In the genomic region with DNA sequence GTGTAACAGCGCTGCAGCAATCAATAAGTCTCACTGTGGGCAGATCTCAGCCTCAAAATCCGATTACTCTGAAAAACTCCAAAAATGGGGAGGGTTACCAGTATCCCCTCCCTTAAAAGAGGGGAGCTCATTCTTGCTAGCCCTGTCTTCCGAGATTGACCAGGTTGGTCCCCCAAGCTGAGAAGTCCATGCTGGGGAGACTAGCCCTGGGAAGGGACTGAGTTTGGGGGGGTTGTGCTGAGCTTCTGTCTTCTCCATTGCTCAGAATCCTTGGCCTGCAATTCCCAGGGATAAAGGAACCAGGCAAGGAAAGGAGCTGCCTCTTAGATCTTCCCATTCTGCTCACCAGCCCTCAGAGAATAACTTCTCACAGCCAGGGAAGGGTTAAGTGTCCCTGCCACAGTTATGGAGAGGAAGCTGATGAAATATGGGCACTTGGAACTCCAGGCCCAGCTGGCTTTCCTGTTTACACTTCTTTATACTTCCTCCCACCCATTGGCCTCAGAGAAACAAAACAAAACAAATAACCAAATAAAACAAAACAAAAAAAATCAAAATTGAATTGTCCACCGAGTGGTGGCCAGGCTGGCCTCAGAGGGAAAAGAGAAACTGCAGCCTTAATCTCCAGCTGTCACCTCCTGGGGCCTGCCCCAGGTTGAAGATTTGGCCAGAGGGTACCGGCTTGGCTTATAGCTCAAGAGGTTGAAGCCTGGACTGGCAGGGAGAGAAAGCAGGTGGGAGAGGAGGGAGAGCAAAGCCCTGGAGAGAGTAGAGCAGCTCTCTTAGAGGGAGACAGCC, we compare ENCODE assay signal across 1 cellular context.
TF ChIP-seq lines count a peak whose summit lies in the region.

No MANE protein-coding gene starts in this region.

TF ChIP-seq in SK-N-SH treated with all-trans-retinoic acid at 6 μM for 48 hours, 23 proteins besides CTCF, POLR2A, EP300 and RAD21 (continued from another document):
- TF ChIP-seq TSHZ2 (CRISPR knock-in tag; IDR thresholded peaks at IDR 0.05) (no peak), ESRRG (CRISPR knock-in tag; IDR thresholded peaks at IDR 0.05) (no peak), ZNF8 (CRISPR knock-in tag; IDR thresholded peaks at IDR 0.05) (no peak), CSDC2 (CRISPR knock-in tag; IDR thresholded peaks at IDR 0.05) (no peak), PPARA (CRISPR knock-in tag; IDR thresholded peaks at IDR 0.05; ENCODE audit: borderline replicate concordance) (no peak), ZC3H10 (CRISPR knock-in tag; IDR thresholded peaks at IDR 0.05) (no peak), POU6F1 (CRISPR knock-in tag; IDR thresholded peaks at IDR 0.05; ENCODE audit: borderline replicate concordance, low read depth) (no peak)
- TF ChIP-seq, protein P1, sequence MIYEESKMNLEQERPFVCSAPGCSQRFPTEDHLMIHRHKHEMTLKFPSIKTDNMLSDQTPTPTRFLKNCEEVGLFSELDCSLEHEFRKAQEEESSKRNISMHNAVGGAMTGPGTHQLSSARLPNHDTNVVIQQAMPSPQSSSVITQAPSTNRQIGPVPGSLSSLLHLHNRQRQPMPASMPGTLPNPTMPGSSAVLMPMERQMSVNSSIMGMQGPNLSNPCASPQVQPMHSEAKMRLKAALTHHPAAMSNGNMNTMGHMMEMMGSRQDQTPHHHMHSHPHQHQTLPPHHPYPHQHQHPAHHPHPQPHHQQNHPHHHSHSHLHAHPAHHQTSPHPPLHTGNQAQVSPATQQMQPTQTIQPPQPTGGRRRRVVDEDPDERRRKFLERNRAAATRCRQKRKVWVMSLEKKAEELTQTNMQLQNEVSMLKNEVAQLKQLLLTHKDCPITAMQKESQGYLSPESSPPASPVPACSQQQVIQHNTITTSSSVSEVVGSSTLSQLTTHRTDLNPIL (CRISPR knock-in tag; IDR thresholded peaks at IDR 0.05; ENCODE audit: low read depth) = no peak
